ENCODE assay signal across 1 cellular context in the genomic region with DNA sequence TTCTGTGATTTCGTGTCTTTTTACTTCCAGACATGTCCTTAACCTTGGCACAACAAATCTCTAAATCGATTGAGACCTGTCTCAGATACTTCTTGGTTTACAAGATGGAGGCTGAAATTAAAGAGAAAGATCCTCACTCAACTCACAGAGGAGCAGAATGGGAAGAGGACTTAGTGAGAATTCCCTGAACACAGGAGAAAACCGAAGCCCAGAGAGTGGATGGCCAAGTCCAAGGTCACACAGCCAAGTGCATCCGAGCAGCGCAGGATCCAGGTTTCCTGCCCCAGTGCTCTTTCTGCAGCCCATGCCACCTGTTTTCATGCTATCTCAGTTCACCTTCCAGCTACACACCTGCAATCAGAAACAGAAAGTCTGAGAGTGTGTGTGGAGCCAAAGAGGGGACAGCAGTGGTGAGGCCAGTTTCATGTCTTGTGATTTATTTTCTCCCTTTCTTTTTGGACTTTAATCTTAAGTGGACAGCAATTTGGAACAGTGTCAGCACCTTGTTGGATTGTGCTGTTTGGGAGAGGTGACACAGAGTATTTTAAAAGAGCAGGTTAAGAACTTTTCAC.
TF ChIP-seq lines count a peak whose summit lies in the region.

No MANE protein-coding gene starts in this region.

TF ChIP-seq in GM23338, 12 proteins besides CTCF, POLR2A, EP300 and RAD21 (continued from another document):
- TF ChIP-seq, protein P1, sequence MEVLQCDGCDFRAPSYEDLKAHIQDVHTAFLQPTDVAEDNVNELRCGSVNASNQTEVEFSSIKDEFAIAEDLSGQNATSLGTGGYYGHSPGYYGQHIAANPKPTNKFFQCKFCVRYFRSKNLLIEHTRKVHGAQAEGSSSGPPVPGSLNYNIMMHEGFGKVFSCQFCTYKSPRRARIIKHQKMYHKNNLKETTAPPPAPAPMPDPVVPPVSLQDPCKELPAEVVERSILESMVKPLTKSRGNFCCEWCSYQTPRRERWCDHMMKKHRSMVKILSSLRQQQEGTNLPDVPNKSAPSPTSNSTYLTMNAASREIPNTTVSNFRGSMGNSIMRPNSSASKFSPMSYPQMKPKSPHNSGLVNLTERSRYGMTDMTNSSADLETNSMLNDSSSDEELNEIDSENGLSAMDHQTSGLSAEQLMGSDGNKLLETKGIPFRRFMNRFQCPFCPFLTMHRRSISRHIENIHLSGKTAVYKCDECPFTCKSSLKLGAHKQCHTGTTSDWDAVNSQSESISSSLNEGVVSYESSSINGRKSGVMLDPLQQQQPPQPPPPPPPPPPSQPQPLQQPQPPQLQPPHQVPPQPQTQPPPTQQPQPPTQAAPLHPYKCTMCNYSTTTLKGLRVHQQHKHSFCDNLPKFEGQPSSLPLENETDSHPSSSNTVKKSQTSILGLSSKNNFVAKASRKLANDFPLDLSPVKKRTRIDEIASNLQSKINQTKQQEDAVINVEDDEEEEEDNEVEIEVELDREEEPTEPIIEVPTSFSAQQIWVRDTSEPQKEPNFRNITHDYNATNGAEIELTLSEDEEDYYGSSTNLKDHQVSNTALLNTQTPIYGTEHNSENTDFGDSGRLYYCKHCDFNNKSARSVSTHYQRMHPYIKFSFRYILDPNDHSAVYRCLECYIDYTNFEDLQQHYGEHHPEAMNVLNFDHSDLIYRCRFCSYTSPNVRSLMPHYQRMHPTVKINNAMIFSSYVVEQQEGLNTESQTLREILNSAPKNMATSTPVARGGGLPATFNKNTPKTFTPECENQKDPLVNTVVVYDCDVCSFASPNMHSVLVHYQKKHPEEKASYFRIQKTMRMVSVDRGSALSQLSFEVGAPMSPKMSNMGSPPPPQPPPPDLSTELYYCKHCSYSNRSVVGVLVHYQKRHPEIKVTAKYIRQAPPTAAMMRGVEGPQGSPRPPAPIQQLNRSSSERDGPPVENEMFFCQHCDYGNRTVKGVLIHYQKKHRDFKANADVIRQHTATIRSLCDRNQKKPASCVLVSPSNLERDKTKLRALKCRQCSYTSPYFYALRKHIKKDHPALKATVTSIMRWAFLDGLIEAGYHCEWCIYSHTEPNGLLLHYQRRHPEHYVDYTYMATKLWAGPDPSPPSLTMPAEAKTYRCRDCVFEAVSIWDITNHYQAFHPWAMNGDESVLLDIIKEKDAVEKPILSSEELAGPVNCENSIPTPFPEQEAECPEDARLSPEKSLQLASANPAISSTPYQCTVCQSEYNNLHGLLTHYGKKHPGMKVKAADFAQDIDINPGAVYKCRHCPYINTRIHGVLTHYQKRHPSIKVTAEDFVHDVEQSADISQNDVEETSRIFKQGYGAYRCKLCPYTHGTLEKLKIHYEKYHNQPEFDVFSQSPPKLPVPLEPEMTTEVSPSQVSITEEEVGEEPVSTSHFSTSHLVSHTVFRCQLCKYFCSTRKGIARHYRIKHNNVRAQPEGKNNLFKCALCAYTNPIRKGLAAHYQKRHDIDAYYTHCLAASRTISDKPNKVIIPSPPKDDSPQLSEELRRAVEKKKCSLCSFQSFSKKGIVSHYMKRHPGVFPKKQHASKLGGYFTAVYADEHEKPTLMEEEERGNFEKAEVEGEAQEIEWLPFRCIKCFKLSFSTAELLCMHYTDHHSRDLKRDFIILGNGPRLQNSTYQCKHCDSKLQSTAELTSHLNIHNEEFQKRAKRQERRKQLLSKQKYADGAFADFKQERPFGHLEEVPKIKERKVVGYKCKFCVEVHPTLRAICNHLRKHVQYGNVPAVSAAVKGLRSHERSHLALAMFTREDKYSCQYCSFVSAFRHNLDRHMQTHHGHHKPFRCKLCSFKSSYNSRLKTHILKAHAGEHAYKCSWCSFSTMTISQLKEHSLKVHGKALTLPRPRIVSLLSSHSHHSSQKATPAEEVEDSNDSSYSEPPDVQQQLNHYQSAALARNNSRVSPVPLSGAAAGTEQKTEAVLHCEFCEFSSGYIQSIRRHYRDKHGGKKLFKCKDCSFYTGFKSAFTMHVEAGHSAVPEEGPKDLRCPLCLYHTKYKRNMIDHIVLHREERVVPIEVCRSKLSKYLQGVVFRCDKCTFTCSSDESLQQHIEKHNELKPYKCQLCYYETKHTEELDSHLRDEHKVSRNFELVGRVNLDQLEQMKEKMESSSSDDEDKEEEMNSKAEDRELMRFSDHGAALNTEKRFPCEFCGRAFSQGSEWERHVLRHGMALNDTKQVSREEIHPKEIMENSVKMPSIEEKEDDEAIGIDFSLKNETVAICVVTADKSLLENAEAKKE (CRISPR knock-in tag; IDR thresholded peaks at IDR 0.05) = no peak
- no peak for TF ChIP-seq EZH2 (IDR thresholded peaks at IDR 0.05; ENCODE audit: low read depth, unreplicated experiment)
